Comparison of ENCODE assay signal across 24 cellular contexts in genomic region chr13:83681547-83681946, GRCh38.
"Had no signal": no experiment of that assay in that cellular context is flagged by ENCODE, and none has a peak within 500 bp of the region (broad histone marks: within the 10 kb centered on the region; RNA-seq: fewer than 3 reads in every experiment).

No MANE protein-coding gene starts in this region.

- ATAC-seq: effector memory CD8-positive, alpha-beta T cell; esophagus mucosa; gastrocnemius medialis; heart right ventricle; left cardiac atrium; left lung; left ventricle myocardium superior; lower lobe of right lung; mucosa of descending colon had no signal

- H3K27me3 ChIP-seq: colonic mucosa, esophagus squamous epithelium, gastrocnemius medialis, heart right ventricle, left lung had no signal

- H3K9me3 Mint-ChIP-seq: endodermal cell had no signal

- H3K4me3 ChIP-seq: colonic mucosa, esophagus squamous epithelium, gastrocnemius medialis, heart right ventricle, left lung, lower lobe of right lung, mucosa of descending colon had no signal

- H3K36me3 Mint-ChIP-seq: mesothelial cell of epicardium, naive B cell had no signal

- H3K27ac Mint-ChIP-seq: dendritic cell treated with granulocyte-macrophage colony-stimulating factor and Interleukin-4, amounts not matched to agents 40 ng/mL and 50 ng/mL, for 4 days; effector memory CD8-positive, alpha-beta T cell; endodermal cell; mesothelial cell of epicardium; naive B cell had no signal

- H3K36me3 ChIP-seq: colonic mucosa, esophagus squamous epithelium, gastrocnemius medialis, heart right ventricle, left lung, lower lobe of right lung had no signal

- H3K4me3 Mint-ChIP-seq: dendritic cell treated with granulocyte-macrophage colony-stimulating factor and Interleukin-4, amounts not matched to agents 40 ng/mL and 50 ng/mL, for 4 days; effector memory CD8-positive, alpha-beta T cell; endodermal cell; mesothelial cell of epicardium; naive B cell had no signal

- H3K27ac ChIP-seq: colonic mucosa, epithelial cell of prostate, esophagus squamous epithelium, gastrocnemius medialis, heart right ventricle, left lung, lower lobe of right lung had no signal

- H3K4me1 Mint-ChIP-seq: endodermal cell, mesothelial cell of epicardium, naive B cell had no signal

- DNase-seq: colonic mucosa; cortex of kidney; effector CD8-positive, alpha-beta T cell; effector memory CD8-positive, alpha-beta T cell; endodermal cell; erythroblast; esophagus squamous epithelium; foreskin fibroblast; foreskin melanocyte; gastrocnemius medialis; glutamatergic neuron; heart right ventricle; hippocampal formation; left cardiac atrium; left lung; left ventricle myocardium superior; lower lobe of right lung; mesenchymal stem cell; mucosa of descending colon; naive B cell had no signal

- H3K9me3 ChIP-seq: colonic mucosa, esophagus squamous epithelium, gastrocnemius medialis, heart right ventricle, left lung, lower lobe of right lung had no signal

- H3K4me1 ChIP-seq: colonic mucosa, esophagus squamous epithelium, gastrocnemius medialis, heart right ventricle, left lung, lower lobe of right lung had no signal

- H3K27me3 Mint-ChIP-seq: dendritic cell treated with granulocyte-macrophage colony-stimulating factor and Interleukin-4, amounts not matched to agents 40 ng/mL and 50 ng/mL, for 4 days; effector memory CD8-positive, alpha-beta T cell; naive B cell had no signal
